ENCODE assay signal across 10 cellular contexts in the genomic region with DNA sequence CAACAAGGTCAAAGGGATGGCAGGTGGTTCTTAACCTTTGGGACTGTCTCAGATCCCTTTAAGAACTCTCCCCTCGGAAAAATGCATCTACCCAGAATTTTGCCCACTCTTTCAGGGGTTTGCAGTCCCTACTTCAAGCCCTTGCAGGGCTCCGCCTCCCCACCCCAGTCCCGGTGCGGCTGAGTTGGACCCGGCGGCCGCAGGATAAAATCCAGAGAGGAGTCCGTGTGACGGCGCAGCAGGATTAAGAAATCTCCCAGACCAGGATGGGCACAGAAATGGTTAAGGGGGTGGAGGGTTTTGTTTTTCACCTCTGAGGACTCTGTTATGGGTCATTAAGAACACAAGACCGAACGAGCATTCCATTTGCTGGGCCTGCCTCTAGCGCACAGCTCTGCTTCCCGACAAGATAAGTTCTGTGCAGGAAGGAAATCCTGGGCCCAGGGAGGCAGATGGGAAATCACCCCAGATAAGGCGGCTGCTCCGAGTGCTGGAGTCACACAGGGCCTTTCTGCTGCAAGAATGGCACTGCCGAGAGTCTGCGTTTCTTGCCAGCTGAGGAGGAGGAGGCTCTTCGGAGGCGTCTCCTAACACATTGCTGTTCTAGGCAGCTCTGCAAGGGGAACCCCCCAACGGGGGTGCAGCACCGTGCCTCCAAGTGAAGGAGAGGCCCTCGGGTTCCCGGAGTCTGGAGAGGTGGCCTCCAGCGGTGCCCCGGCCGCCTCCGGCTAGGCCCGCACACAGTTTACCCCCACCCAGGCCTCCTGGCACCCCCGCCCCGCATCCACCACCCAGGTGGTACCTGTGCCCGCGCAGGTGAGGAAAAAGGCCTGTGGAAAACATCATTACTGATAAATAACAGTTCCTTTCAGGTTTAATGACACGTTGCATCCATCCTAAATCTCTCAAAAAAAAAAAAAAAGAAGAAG.
DNase-seq lines count a peak whose midpoint lies in the region; ATAC-seq and TF ChIP-seq lines count a peak whose summit lies in the region.
"Had no signal": no experiment of that assay in that cellular context is flagged by ENCODE, and none has a peak within 500 bp of the region (broad histone marks: within the 10 kb centered on the region; RNA-seq: fewer than 3 reads in every experiment).

No MANE protein-coding gene starts in this region.

- H3K36me3 ChIP-seq in iPS-18a (ENCODE audit: control insufficient read depth, low read depth, low read length): no peaks in the 10 kb centered on the region
- no peaks in the 10 kb centered on the region for H3K36me3 ChIP-seq in stomach

- peak overlapping the region; percentile 26 for H3K27ac ChIP-seq in iPS-18a (ENCODE audit: low read length)
- H3K27ac ChIP-seq in stomach: no peak overlapping the region

- peak overlapping the region; percentile 61 for H3K4me3 ChIP-seq in iPS-18a (ENCODE audit: low read length)
- H3K4me3 ChIP-seq in stomach: peak overlapping the region in 3 of 4 donors; percentile 39 to 47 (median 42)

- WGBS in stomach, 5 donors: 35 to 45% (median 43%) methylated on average over 23 to 34 of the region's 34 CpGs

- no peak for TF ChIP-seq CTCF in stomach (IDR thresholded peaks at IDR 0.05)

- H3K4me3 Mint-ChIP-seq in activated T-cell treated with anti-CD3 and anti-CD28 coated beads, Interleukin-2, amount 50 U/mL, for 4 hours: peak overlapping the region; percentile 54

- no peak for TF ChIP-seq EP300 in stomach (IDR thresholded peaks at IDR 0.05)

- H3K27me3 ChIP-seq in iPS-18a (ENCODE audit: control insufficient read depth, insufficient read depth, low read length) (peaks cover 20% of the 10 kb centered on the region), stomach (peaks cover 12 to 17% (median 14%) of the 10 kb centered on the region in 3 donors)

- no peaks in the 10 kb centered on the region for H3K9me3 Mint-ChIP-seq in activated T-cell treated with anti-CD3 and anti-CD28 coated beads, Interleukin-2, amount 50 U/mL, for 4 hours

- intact Hi-C loops in stomach (cut with DNase I; ENCODE audit: low total_unique reads): loop anchor here (10.0 kb wide), 1 partner anchor 65 kb away; no protein-coding TSS in a partner anchor

- peak in 1 of 2 donors; percentile 24 for ATAC-seq in activated T-cell treated with anti-CD3 and anti-CD28 coated beads, Interleukin-2, amount 50 U/mL, for 4 hours
- no peak for ATAC-seq in GM21528 (IDR thresholded peaks at IDR 0.05; ENCODE audit: low FRiP score, unreplicated experiment)

- DNase-seq in activated T-cell treated with anti-CD3 and anti-CD28 coated beads, Interleukin-2, amount 50 U/mL, for 4 hours: no peak
- no peak for DNase-seq in activated T-cell treated with anti-CD3 and anti-CD28 coated beads, Interleukin-2, amount 50 U/mL, for 1 hour
- peak; percentile 29 to 35 for DNase-seq in activated T-cell treated with anti-CD3 and anti-CD28 coated beads, Interleukin-2, amount 50 U/mL, for 48 hours
- peak; percentile 29 for DNase-seq in stomach
- no peak for DNase-seq in GOT3 (lab: John Stamatoyannopoulos, UW)
- no peak for DNase-seq in cortex of kidney (lab: John Stamatoyannopoulos, UW)
- DNase-seq: COR-L47, Karpas-422 had no signal

- no peak for TF ChIP-seq POLR2A in stomach (IDR thresholded peaks at IDR 0.05)

- no peaks in the 10 kb centered on the region for H3K36me3 Mint-ChIP-seq in activated T-cell treated with anti-CD3 and anti-CD28 coated beads, Interleukin-2, amount 50 U/mL, for 4 hours (ENCODE audit: insufficient read depth)

- peaks cover 27% of the 10 kb centered on the region for H3K4me1 Mint-ChIP-seq in activated T-cell treated with anti-CD3 and anti-CD28 coated beads, Interleukin-2, amount 50 U/mL, for 4 hours (ENCODE audit: low read depth)

- peak overlapping the region; percentile 55 for H3K9ac ChIP-seq in iPS-18a (ENCODE audit: low read length)

- peaks cover 64% of the 10 kb centered on the region for H3K4me1 ChIP-seq in iPS-18a (ENCODE audit: control insufficient read depth, low read depth, low read length)
- H3K4me1 ChIP-seq in stomach: peaks cover 0 to 23% (median 17%) of the 10 kb centered on the region in 4 donors

- H3K27me3 Mint-ChIP-seq in activated T-cell treated with anti-CD3 and anti-CD28 coated beads, Interleukin-2, amount 50 U/mL, for 4 hours (ENCODE audit: low read depth): peaks cover 4% of the 10 kb centered on the region

- H3K9me3 ChIP-seq in iPS-18a (ENCODE audit: control insufficient read depth, low read depth, low read length) (no peaks in the 10 kb centered on the region), stomach (peaks cover 0 to 34% (median 13%) of the 10 kb centered on the region in 4 donors)

Comparison
In these comparisons a context has a peak if more than half of its experiments do, and no peak if none do; other contexts are left out.
1. DNase-seq: peak in activated T-cell treated with anti-CD3 and anti-CD28 coated beads, Interleukin-2, amount 50 U/mL, for 48 hours (2 of 2) and stomach (single experiment); none in activated T-cell treated with anti-CD3 and anti-CD28 coated beads, Interleukin-2, amount 50 U/mL, for 4 hours (single experiment), activated T-cell treated with anti-CD3 and anti-CD28 coated beads, Interleukin-2, amount 50 U/mL, for 1 hour (single experiment), GOT3 (single experiment) and cortex of kidney (single experiment).